Comparison of ENCODE assay signal across 15 cellular contexts in genomic region chr3:129352045-129352444, GRCh38.
DNase-seq lines count a peak whose midpoint lies in the region; ATAC-seq, FAIRE-seq and TF ChIP-seq lines count a peak whose summit lies in the region.
"Had no signal": no experiment of that assay in that cellular context is flagged by ENCODE, and none has a peak within 500 bp of the region (broad histone marks: within the 10 kb centered on the region; RNA-seq: fewer than 3 reads in every experiment).

No MANE protein-coding gene starts in this region.

- H2AFZ ChIP-seq in GM12878 (ENCODE audit: control insufficient read depth, low read depth, low read length): no peak overlapping the region
- no peak overlapping the region for H2AFZ ChIP-seq in mesenchymal stem cell (ENCODE audit: low read depth, low read length)

- no peak overlapping the region for H2BK12ac ChIP-seq in mesenchymal stem cell (ENCODE audit: low read length in 2 of 2)

- H3K9me3 ChIP-seq in DOHH2 (ENCODE audit: control insufficient read depth, insufficient read depth, low read length) (no peaks in the 10 kb centered on the region), GM12878 (replicated peaks; ENCODE audit: control insufficient read depth, insufficient read depth, low read length) (no peaks in the 10 kb centered on the region), mesenchymal stem cell (ENCODE audit: control insufficient read depth, low read length) (no peaks in the 10 kb centered on the region), stomach (no peaks in the 10 kb centered on the region)
- H3K9me3 ChIP-seq: esophagus muscularis mucosa, HAP-1 had no signal

- peak; percentile 75 for ATAC-seq in GM12878
- ATAC-seq in Right ventricle myocardium superior (ENCODE audit: poor library complexity): no peak
- ATAC-seq in GM21576 (IDR thresholded peaks at IDR 0.05; ENCODE audit: unreplicated experiment): no peak

- H3K9me2 ChIP-seq in DOHH2 (replicated peaks; ENCODE audit: control insufficient read depth, low read length): no peaks in the 10 kb centered on the region

- no peak overlapping the region for H3K23ac ChIP-seq in mesenchymal stem cell (ENCODE audit: low read length in 2 of 2)

- SMC1A ChIA-PET in GM12878 (lab: Charles Lee; ENCODE audit: uncharacterized antibody, unreplicated experiment): no interaction called here

- no peak overlapping the region for H3K18ac ChIP-seq in mesenchymal stem cell (ENCODE audit: low read depth in 1 of 2, low read length in 2 of 2)

- no peak overlapping the region for H3K14ac ChIP-seq in mesenchymal stem cell (ENCODE audit: low read length in 2 of 2)

- TF ChIP-seq CTCF in DOHH2 (IDR thresholded peaks at IDR 0.05; ENCODE audit: low read depth, low read length, poor library complexity, severe bottlenecking) (peak; percentile 47), GM12878 (IDR thresholded peaks at IDR 0.05 in 2 of 3, conservative IDR thresholded peaks at IDR 0.05 in 1 of 3; ENCODE audit: control insufficient read depth in 2 of 3, extremely low read depth in 1 of 3, insufficient read depth in 1 of 3, low read depth in 3 of 3, low read length in 3 of 3) (peak in 2 of 3 experiments; percentile 41 to 45; a peak in 3 of 6 replicates), stomach (IDR thresholded peaks at IDR 0.05) (no peak)

- in situ Hi-C loops in GM12878 (cut with MboI): no loop called here

- no peaks in the 10 kb centered on the region for H4K20me1 ChIP-seq in DOHH2 (ENCODE audit: control insufficient read depth, insufficient read depth, low read depth, low read length)
- no peaks in the 10 kb centered on the region for H4K20me1 ChIP-seq in GM12878 (ENCODE audit: control insufficient read depth, insufficient read depth)

- H3F3A ChIP-seq in DOHH2 (ENCODE audit: control insufficient read depth, insufficient read depth): no peaks in the 10 kb centered on the region

- H3K4me2 ChIP-seq in DOHH2 (ENCODE audit: low read length) (no peak overlapping the region), GM12878 (ENCODE audit: control insufficient read depth, insufficient read depth) (no peak overlapping the region), mesenchymal stem cell (ENCODE audit: low read length, poor library complexity, severe bottlenecking) (no peak overlapping the region)

- BruUV-seq in GM12878 (replicated peaks; lab: Mats Ljungman, UMichigan): no TSS peak

- no peak overlapping the region for H3K4ac ChIP-seq in mesenchymal stem cell (ENCODE audit: low read depth in 1 of 2, low read length in 2 of 2)

- CTCF ChIA-PET in GM12878 (lab: Yijun Ruan, JAX): no interaction called here

- H3K27ac ChIP-seq in DOHH2 (ENCODE audit: low read depth, low read length) (no peak overlapping the region), GM12878 (ENCODE audit: control insufficient read depth, insufficient read depth) (no peak overlapping the region), mesenchymal stem cell (ENCODE audit: low read length, poor library complexity, severe bottlenecking) (no peak overlapping the region), stomach (no peak overlapping the region)

- TF ChIP-seq POLR2A in GM12878 (IDR thresholded peaks at IDR 0.05; ENCODE audit: low read depth, low read length) (no peak), stomach (IDR thresholded peaks at IDR 0.05) (no peak)

- POLR2A ChIA-PET in GM12878 (lab: Charles Lee): no interaction called here

- H3K4me3 ChIP-seq in DOHH2 (ENCODE audit: low read length) (no peak overlapping the region), GM12878 (no peak overlapping the region), mesenchymal stem cell (ENCODE audit: insufficient read depth in 1 of 2, low read depth in 1 of 2, low read length in 2 of 2) (no peak overlapping the region), stomach (no peak overlapping the region)
- H3K4me3 ChIP-seq: esophagus muscularis mucosa, HAP-1 had no signal

- no peak overlapping the region for H2AK5ac ChIP-seq in mesenchymal stem cell (ENCODE audit: low read length, severe bottlenecking)

- RAD21 ChIA-PET in GM12878 (lab: Charles Lee; ENCODE audit: unreplicated experiment): no interaction called here

- no peak overlapping the region for H4K8ac ChIP-seq in mesenchymal stem cell (ENCODE audit: low read length)

- H2BK5ac ChIP-seq in mesenchymal stem cell (ENCODE audit: low read depth, low read length, poor library complexity, severe bottlenecking): no peak overlapping the region

- H3K27me3 ChIP-seq in DOHH2 (ENCODE audit: control insufficient read depth, low read length): no peaks in the 10 kb centered on the region; the same call in 1 of the 2 replicates
- H3K27me3 ChIP-seq in GM12878 (replicated peaks in 1 of 2; ENCODE audit: control insufficient read depth in 2 of 2, insufficient read depth in 2 of 2, low read length in 1 of 2): no peaks in the 10 kb centered on the region; a peak in 2 of 4 replicates
- peaks cover 43 to 55% of the 10 kb centered on the region in 2 experiments for H3K27me3 ChIP-seq in mesenchymal stem cell (ENCODE audit: control insufficient read depth in 1 of 2, insufficient read depth in 1 of 2, low read length in 2 of 2)
- no peaks in the 10 kb centered on the region for H3K27me3 ChIP-seq in stomach
- H3K27me3 ChIP-seq: esophagus muscularis mucosa had no signal

- DNase-seq in HT-29 (ENCODE audit: low spot score) (peak; percentile 48), GM12878 (ENCODE audit: low read depth, low spot score) (no peak), mesenchymal stem cell (no peak), GDM1 (lab: John Stamatoyannopoulos, UW) (no peak), stomach (no peak), Right ventricle myocardium superior (no peak)
- DNase-seq: activated CD4-positive, alpha-beta T cell treated with anti-CD3 and anti-CD28 coated beads for 48 hours; caudate nucleus; CD4-positive, alpha-beta memory T cell; retina; SW 1271 had no signal

- H3K9ac ChIP-seq in GM12878 (ENCODE audit: control insufficient read depth, insufficient read depth, low read length) (no peak overlapping the region), mesenchymal stem cell (ENCODE audit: low read length) (no peak overlapping the region)

- H4K91ac ChIP-seq in mesenchymal stem cell (ENCODE audit: low read length): peak overlapping the region; percentile 18

- no peak overlapping the region for H2BK120ac ChIP-seq in mesenchymal stem cell (ENCODE audit: low read depth, low read length)

- WGBS in GM12878 (ENCODE audit: insufficient coverage, insufficient replicate concordance, low lambda C conversion rate, missing lambda C conversion rate): 37% methylated on average over 8 of the region's 8 CpGs
- 74% methylated on average over 6 of the region's 8 CpGs for WGBS in mesenchymal stem cell
- WGBS in stomach, 5 donors: 65 to 85% (median 74%) methylated on average over 4 to 8 of the region's 8 CpGs

- H3K79me2 ChIP-seq in DOHH2 (ENCODE audit: control insufficient read depth, low read length) (no peaks in the 10 kb centered on the region), GM12878 (ENCODE audit: control insufficient read depth, insufficient read depth, low read length) (no peaks in the 10 kb centered on the region)

- no peak for FAIRE-seq in GM12878 (lab: Jason Lieb, UNC)

- TF ChIP-seq RAD21 in GM12878 (IDR thresholded peaks at IDR 0.05; ENCODE audit: insufficient read depth, low read depth, low read length): no peak

- no peaks in the 10 kb centered on the region for H3K36me3 ChIP-seq in DOHH2 (ENCODE audit: control insufficient read depth, low read length)
- no peaks in the 10 kb centered on the region for H3K36me3 ChIP-seq in GM12878 (ENCODE audit: control insufficient read depth in 2 of 2, insufficient read depth in 2 of 2, low read length in 1 of 2)
- H3K36me3 ChIP-seq in mesenchymal stem cell (ENCODE audit: control insufficient read depth in 1 of 2, insufficient read depth in 2 of 2, low read depth in 1 of 2, low read length in 2 of 2): no peaks in the 10 kb centered on the region
- no peaks in the 10 kb centered on the region for H3K36me3 ChIP-seq in stomach
- H3K36me3 ChIP-seq: esophagus muscularis mucosa, HAP-1 had no signal

- no peaks in the 10 kb centered on the region for H3K79me1 ChIP-seq in mesenchymal stem cell (replicated peaks; ENCODE audit: low read length, poor library complexity, severe bottlenecking)

- no peak overlapping the region for H2BK15ac ChIP-seq in mesenchymal stem cell (ENCODE audit: low read depth, poor library complexity, severe bottlenecking)

- no peaks in the 10 kb centered on the region for H3K4me1 ChIP-seq in DOHH2 (ENCODE audit: control insufficient read depth, low read length)
- no peaks in the 10 kb centered on the region for H3K4me1 ChIP-seq in GM12878 (ENCODE audit: control insufficient read depth, insufficient read depth, low read length)
- H3K4me1 ChIP-seq in mesenchymal stem cell (ENCODE audit: control insufficient read depth, insufficient read depth, low read depth, low read length): no peaks in the 10 kb centered on the region
- H3K4me1 ChIP-seq in stomach: peaks cover 0 to 3% (median 0%) of the 10 kb centered on the region in 4 donors
- H3K4me1 ChIP-seq: HAP-1 had no signal

- intact Hi-C loops in GM12878 (cut with micrococcal nuclease; ENCODE audit: unreplicated experiment): no loop called here
- intact Hi-C loops in stomach (cut with DNase I; ENCODE audit: low total_unique reads): no loop called here
- intact Hi-C loops in Right ventricle myocardium superior (cut with DNase I): no loop called here

- TF ChIP-seq EP300 in GM12878 (IDR thresholded peaks at IDR 0.05; ENCODE audit: borderline replicate concordance in 1 of 2, control insufficient read depth in 1 of 2, low read depth in 2 of 2, low read length in 2 of 2) (no peak), stomach (IDR thresholded peaks at IDR 0.05) (no peak)

TF ChIP-seq in GM12878, 131 proteins besides CTCF, POLR2A, EP300 and RAD21:
- no peak for TF ChIP-seq NR2C1 (IDR thresholded peaks at IDR 0.05)
- TF ChIP-seq, protein P1, sequence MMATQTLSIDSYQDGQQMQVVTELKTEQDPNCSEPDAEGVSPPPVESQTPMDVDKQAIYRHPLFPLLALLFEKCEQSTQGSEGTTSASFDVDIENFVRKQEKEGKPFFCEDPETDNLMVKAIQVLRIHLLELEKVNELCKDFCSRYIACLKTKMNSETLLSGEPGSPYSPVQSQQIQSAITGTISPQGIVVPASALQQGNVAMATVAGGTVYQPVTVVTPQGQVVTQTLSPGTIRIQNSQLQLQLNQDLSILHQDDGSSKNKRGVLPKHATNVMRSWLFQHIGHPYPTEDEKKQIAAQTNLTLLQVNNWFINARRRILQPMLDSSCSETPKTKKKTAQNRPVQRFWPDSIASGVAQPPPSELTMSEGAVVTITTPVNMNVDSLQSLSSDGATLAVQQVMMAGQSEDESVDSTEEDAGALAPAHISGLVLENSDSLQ (IDR thresholded peaks at IDR 0.05): peak; percentile 43; the same call in 1 of the 2 replicates
- TF ChIP-seq PBX3 (IDR thresholded peaks at IDR 0.05; ENCODE audit: insufficient replicate concordance, low read depth, low read length): peak; percentile 32

Comparison
In these comparisons a context has a peak if more than half of its experiments do, and no peak if none do; other contexts are left out.
1. CTCF ChIP-seq: peak in DOHH2 (single experiment) and GM12878 (2 of 3); none in stomach (0 of 7).